ENCODE assay signal across 19 cellular contexts in genomic region chr11:47489395-47489755, GRCh38. TPM values are rescaled to one million over a fixed set of nuclear protein-coding genes. Genes with fewer than 3 reads are reported as not detected.
DNase-seq lines count a peak whose midpoint lies in the region; ATAC-seq, FAIRE-seq and TF ChIP-seq lines count a peak whose summit lies in the region.
"Had no signal": no experiment of that assay in that cellular context is flagged by ENCODE, and none has a peak within 500 bp of the region (broad histone marks: within the 10 kb centered on the region; RNA-seq: fewer than 3 reads in every experiment).

No MANE protein-coding gene starts in this region.

- no peak overlapping the region for H3K4me2 ChIP-seq in A549
- H3K4me2 ChIP-seq: BLaER1, smooth muscle cell had no signal

- no peak for TF ChIP-seq EP300 in A549 (IDR thresholded peaks at IDR 0.05)

- no TSS peak for BruUV-seq in Calu3 (replicated peaks; lab: Mats Ljungman, UMichigan)

- H3K36me3 Mint-ChIP-seq in Calu3 (ENCODE audit: insufficient read depth, unreplicated experiment) = peaks cover 39% of the 10 kb centered on the region
- peaks cover 41% of the 10 kb centered on the region for H3K36me3 Mint-ChIP-seq in T-helper 2 cell treated with Interferon-gamma antibody and Interleukin-4, amounts not matched to agents 5 μg/mL and 100 μg/mL, for 36 hours (ENCODE audit: low read depth)

- H3K27me3 ChIP-seq in adipocyte (replicated peaks; ENCODE audit: control insufficient read depth, insufficient read depth, low read length) (no peaks in the 10 kb centered on the region), liver (ENCODE audit: control insufficient read depth in 4 of 4, insufficient read depth in 4 of 4, low read length in 3 of 4) (no peaks in the 10 kb centered on the region)
- H3K27me3 ChIP-seq: BLaER1 had no signal

- 71% methylated on average over 2 of the region's 2 CpGs for WGBS in A549 (ENCODE audit: missing lambda C conversion rate)
- WGBS in liver = 80% methylated on average over 2 of the region's 2 CpGs

- H3K9me3 ChIP-seq in A549 (no peaks in the 10 kb centered on the region), adipocyte (ENCODE audit: control insufficient read depth, low read length) (no peaks in the 10 kb centered on the region), liver (ENCODE audit: control insufficient read depth in 4 of 4, low read length in 3 of 4) (no peaks in the 10 kb centered on the region)
- H3K9me3 ChIP-seq: BLaER1 had no signal

- H3K27ac ChIP-seq in A549 (no peak overlapping the region), liver (ENCODE audit: low read depth in 1 of 2, low read length in 2 of 2) (peak overlapping the region; percentile 71 to 82)
- H3K27ac ChIP-seq: BLaER1 had no signal

- TF ChIP-seq POLR2A in A549 (IDR thresholded peaks at IDR 0.05; ENCODE audit: low read length) = no peak

- H3K4me1 ChIP-seq in A549 (peaks cover 11% of the 10 kb centered on the region; the same call in 2 of the 3 replicates), adipocyte (ENCODE audit: control insufficient read depth, insufficient read depth, low read length) (peaks cover 22% of the 10 kb centered on the region), liver (ENCODE audit: control insufficient read depth in 4 of 4, insufficient read depth in 4 of 4, low read length in 3 of 4) (peaks cover 2 to 21% (median 12%) of the 10 kb centered on the region in 4 donors)
- H3K4me1 ChIP-seq: BLaER1 had no signal

- no peak for DNase-seq in A549 (ENCODE audit: low read depth in 1 of 2, low spot score in 1 of 2)
- no peak for DNase-seq in Calu3
- peak; percentile 46 for DNase-seq in adipocyte (ENCODE audit: low read depth)
- no peak for DNase-seq in GM03348 (ENCODE audit: low spot score)
- DNase-seq in T-helper 2 cell treated with Interferon-gamma antibody and Interleukin-4, amounts not matched to agents 5 μg/mL and 100 μg/mL, for 36 hours (ENCODE audit: low spot score) = no peak
- no peak for DNase-seq in germinal center (ENCODE audit: low spot score)
- no peak for DNase-seq in SKM-1 treated with dmso at 0.1 percent for 144 hours (lab: John Stamatoyannopoulos, UW; ENCODE audit: unreplicated experiment)
- DNase-seq: activated CD4-positive, alpha-beta T cell treated with anti-CD3 and anti-CD28 coated beads, Interleukin-2, amount 10 ng/mL, durations not matched to agents 7 days and 5 days; DMS79 treated with DMSO at 0.1 percent for 48 hours; KBM-7; NCI-H1092 treated with DMSO at 0.1 percent for 48 hours; NCI-H82; occipital lobe; stimulated activated naive CD8-positive, alpha-beta T cell treated with anti-CD3 and anti-CD28 coated beads, Interleukin-15, Interleukin-2, amounts not matched to agents 100 U/mL and 50 U/mL, for 24 hours had no signal

- TF ChIP-seq RAD21 in A549 (conservative IDR thresholded peaks at IDR 0.05 in 1 of 2, IDR thresholded peaks at IDR 0.05 in 1 of 2) (no peak), liver (IDR thresholded peaks at IDR 0.05) (no peak)

- TF ChIP-seq CTCF in A549 (IDR thresholded peaks at IDR 0.05) (no peak), Calu3 (IDR thresholded peaks at IDR 0.05; ENCODE audit: unreplicated experiment) (no peak), liver (IDR thresholded peaks at IDR 0.05; ENCODE audit: low read depth, low read length, missing input control) (no peak)

- CTCF ChIA-PET in A549 (lab: Yijun Ruan, JAX) (interaction anchor here (1.1 to 2.2 kb wide), 5 partner anchors 9 to 77 kb away, joined by 3 to 5 read pairs (median 3); partner anchors contain the start of gene CELF1), Calu3 (lab: Charles Lee) (interaction anchor here (1.0 kb wide), 1 partner anchor 20 kb away, joined by 3 read pairs; no protein-coding TSS in a partner anchor)

- no peak overlapping the region for H3K4me3 Mint-ChIP-seq in Calu3 (ENCODE audit: low read depth, unreplicated experiment)
- no peak overlapping the region for H3K4me3 Mint-ChIP-seq in T-helper 2 cell treated with Interferon-gamma antibody and Interleukin-4, amounts not matched to agents 5 μg/mL and 100 μg/mL, for 36 hours
- H3K4me3 Mint-ChIP-seq: activated CD4-positive, alpha-beta T cell treated with anti-CD3 and anti-CD28 coated beads, Interleukin-2, amount 10 ng/mL, durations not matched to agents 7 days and 5 days; mesothelial cell of epicardium had no signal

- ATAC-seq in A549 = no peak
- ATAC-seq: stimulated activated naive CD8-positive, alpha-beta T cell treated with anti-CD3 and anti-CD28 coated beads, Interleukin-15, Interleukin-2, amounts not matched to agents 100 U/mL and 50 U/mL, for 24 hours had no signal

- H3K4me1 Mint-ChIP-seq in Calu3 (ENCODE audit: low read depth, unreplicated experiment) = no peaks in the 10 kb centered on the region
- H3K4me1 Mint-ChIP-seq in T-helper 2 cell treated with Interferon-gamma antibody and Interleukin-4, amounts not matched to agents 5 μg/mL and 100 μg/mL, for 36 hours (ENCODE audit: low read depth) = peaks cover 11% of the 10 kb centered on the region
- H3K4me1 Mint-ChIP-seq: mesothelial cell of epicardium had no signal

- no peaks in the 10 kb centered on the region for H3K27me3 Mint-ChIP-seq in Calu3 (ENCODE audit: unreplicated experiment)
- H3K27me3 Mint-ChIP-seq in T-helper 2 cell treated with Interferon-gamma antibody and Interleukin-4, amounts not matched to agents 5 μg/mL and 100 μg/mL, for 36 hours (ENCODE audit: low read depth) = no peaks in the 10 kb centered on the region
- H3K27me3 Mint-ChIP-seq: activated CD4-positive, alpha-beta T cell treated with anti-CD3 and anti-CD28 coated beads, Interleukin-2, amount 10 ng/mL, durations not matched to agents 7 days and 5 days had no signal

- no peak overlapping the region for H3K9ac ChIP-seq in adipocyte (ENCODE audit: low read length)
- H3K9ac ChIP-seq in liver (ENCODE audit: low read depth in 1 of 2, low read length in 2 of 2) = no peak overlapping the region
- H3K9ac ChIP-seq: BLaER1 had no signal

- POLR2A ChIA-PET in A549 (lab: Yijun Ruan, JAX) = no interaction called here

- H3K4me3 ChIP-seq in A549 = no peak overlapping the region
- no peak overlapping the region for H3K4me3 ChIP-seq in adipocyte (ENCODE audit: low read length)
- H3K4me3 ChIP-seq in liver (ENCODE audit: low read depth in 1 of 3, low read length in 3 of 3) = no peak overlapping the region
- H3K4me3 ChIP-seq: BLaER1, smooth muscle cell had no signal

- no peaks in the 10 kb centered on the region for H3K9me3 Mint-ChIP-seq in Calu3 (ENCODE audit: low read depth, unreplicated experiment)
- no peaks in the 10 kb centered on the region for H3K9me3 Mint-ChIP-seq in T-helper 2 cell treated with Interferon-gamma antibody and Interleukin-4, amounts not matched to agents 5 μg/mL and 100 μg/mL, for 36 hours
- H3K9me3 Mint-ChIP-seq: activated CD4-positive, alpha-beta T cell treated with anti-CD3 and anti-CD28 coated beads, Interleukin-2, amount 10 ng/mL, durations not matched to agents 7 days and 5 days; mesothelial cell of epicardium had no signal

- H3K27ac Mint-ChIP-seq in Calu3 (ENCODE audit: unreplicated experiment) = peak overlapping the region; percentile 62
- H3K27ac Mint-ChIP-seq in T-helper 2 cell treated with Interferon-gamma antibody and Interleukin-4, amounts not matched to agents 5 μg/mL and 100 μg/mL, for 36 hours = no peak overlapping the region
- H3K27ac Mint-ChIP-seq: activated CD4-positive, alpha-beta T cell treated with anti-CD3 and anti-CD28 coated beads, Interleukin-2, amount 10 ng/mL, durations not matched to agents 7 days and 5 days; mesothelial cell of epicardium had no signal

- FAIRE-seq in A549 (lab: Jason Lieb, UNC) = no peak
- FAIRE-seq: H54 had no signal

- intact Hi-C loops in Calu3 (cut with micrococcal nuclease; ENCODE audit: unreplicated experiment) = no loop called here

- H3K36me3 ChIP-seq in adipocyte (ENCODE audit: control insufficient read depth, insufficient read depth, low read length, severe bottlenecking) = peaks cover 57% of the 10 kb centered on the region
- peaks cover 2 to 21% (median 14%) of the 10 kb centered on the region in 4 donors for H3K36me3 ChIP-seq in liver (ENCODE audit: control insufficient read depth in 4 of 4, insufficient read depth in 3 of 4, low read depth in 1 of 4, low read length in 3 of 4)

TF ChIP-seq in A549, 52 proteins besides CTCF, POLR2A, EP300 and RAD21:
- TF ChIP-seq JUNB (IDR thresholded peaks at IDR 0.05) (no peak), MYC (IDR thresholded peaks at IDR 0.05; ENCODE audit: borderline replicate concordance, low read length) (no peak), RNF2 (IDR thresholded peaks at IDR 0.05; ENCODE audit: borderline replicate concordance, low read depth) (no peak), MAFK (IDR thresholded peaks at IDR 0.05; ENCODE audit: partially characterized antibody) (peak; percentile 33)

TF ChIP-seq in liver, 16 proteins besides CTCF, POLR2A, EP300 and RAD21 (continues in another document):
- TF ChIP-seq EGR1 (IDR thresholded peaks at IDR 0.05; ENCODE audit: low read depth in 2 of 2) (no peak), HNF4G (IDR thresholded peaks at IDR 0.05) (no peak), NR2F2 (IDR thresholded peaks at IDR 0.05) (no peak), JUND (IDR thresholded peaks at IDR 0.05) (no peak), SP1 (IDR thresholded peaks at IDR 0.05) (no peak), MAX (IDR thresholded peaks at IDR 0.05) (no peak)

RNA-seq across cellular contexts. Expression of gene RAPSN, which starts 40.4 kb away (rescaled TPM):
- polyA plus RNA-seq in A549 (2011; rRNA removed) = 0.08 and 0.12 TPM in 2 replicates
- 0.09 and 0.11 TPM in 2 replicates for polyA plus RNA-seq in A549 (2012; cell fraction: cytosol; rRNA removed)
- polyA plus RNA-seq in A549 (2012; cell fraction: nucleus; rRNA removed) = 1.2 TPM in 2 replicates
- polyA plus RNA-seq in A549 (2017; fragmentation: RNase III; extraction: RNeasy Plus Mini Kit Qiagen cat#74134 plus additional on column Dnase treatment) = 0.17 to 0.26 TPM (median 0.21 TPM) in 3 replicates
- polyA minus RNA-seq in A549 (2011; rRNA and poly(A)+ RNA removed) = 0.49 and 0.91 TPM in 2 replicates
- total RNA-seq in Calu3 (2022) = 1.8 and 3.6 TPM in 2 replicates
- under 1 TPM in 1 of 2 donors, not detected in 1; 0.59 TPM for total RNA-seq in liver
- polyA plus RNA-seq in liver = under 1 TPM; 0.12 to 0.28 TPM
- total RNA-seq: occipital lobe, smooth muscle cell had no signal

Comparison
In these comparisons a context has a peak if more than half of its experiments do, and no peak if none do; other contexts are left out.
1. H3K27ac ChIP-seq: peak in liver (2 of 2); none in A549 (0 of 2).